ENCODE assay signal across 8 cellular contexts in the genomic region with DNA sequence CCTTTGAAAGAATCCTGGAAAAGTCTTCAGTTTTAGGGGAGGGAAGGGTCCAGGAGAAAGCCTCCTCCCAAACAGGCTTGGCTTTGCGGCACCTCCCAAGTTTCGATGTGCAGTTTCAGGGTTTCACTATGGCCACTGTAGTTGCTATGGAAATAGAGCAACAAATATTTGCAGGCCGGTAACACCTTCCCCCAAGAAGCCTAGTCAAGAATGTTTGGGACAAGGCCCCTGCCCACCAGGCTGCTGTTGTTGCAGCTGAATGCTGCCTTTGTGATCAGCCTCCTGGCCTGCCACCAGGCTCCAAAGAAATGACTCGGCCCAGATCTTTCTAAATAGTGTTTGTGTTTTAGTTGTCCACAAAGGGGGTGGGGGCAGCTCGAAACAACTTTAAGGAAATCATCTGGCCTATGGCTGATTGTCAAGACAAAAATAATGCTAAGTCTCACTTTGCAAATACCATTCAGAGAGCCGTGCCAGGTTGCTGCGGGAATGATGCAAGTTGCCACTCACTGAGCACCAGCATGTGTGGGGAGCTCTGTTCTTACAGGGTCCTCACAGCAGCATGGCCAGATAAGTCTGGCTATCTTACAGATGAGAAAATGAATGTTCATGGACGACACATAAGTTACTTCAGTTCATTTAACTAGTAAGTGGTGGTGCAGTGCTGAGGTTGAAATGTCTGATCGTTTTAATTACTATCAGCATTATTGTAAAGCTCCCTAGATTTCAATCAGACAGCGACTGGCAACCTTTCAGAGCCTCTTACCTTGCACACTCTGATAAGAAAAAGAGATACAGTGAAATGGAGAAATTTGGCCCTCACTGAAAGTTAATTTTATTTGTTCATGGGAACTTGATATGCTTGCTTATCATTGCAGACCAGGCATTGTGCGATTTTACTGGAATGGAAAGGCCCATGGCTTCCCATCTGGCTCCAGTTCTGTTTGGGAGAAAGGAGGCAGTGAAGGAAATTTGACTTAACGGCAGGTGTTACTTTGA.
A peak's percentile ranks its signal among the peaks of the same experiment; 100 is the strongest.
DNase-seq lines count a peak whose midpoint lies in the region; ATAC-seq lines count a peak whose summit lies in the region.

No MANE protein-coding gene starts in this region.

- DNase-seq in DMS153 treated with DMSO at 0.1 percent for 48 hours (lab: John Stamatoyannopoulos, UW; ENCODE audit: unreplicated experiment) (peak; percentile 92), NCI-H748 treated with DMSO at 0.1 percent for 48 hours (lab: John Stamatoyannopoulos, UW) (peak; percentile 91), fibroblast of gingiva (ENCODE audit: low read depth) (peak; percentile 76), occipital lobe (lab: John Stamatoyannopoulos, UW) (peak; percentile 60), NOMO-1 treated with DMSO at 0.1 percent for 48 hours (lab: John Stamatoyannopoulos, UW; ENCODE audit: unreplicated experiment) (no peak)
- DNase-seq in activated CD4-positive, alpha-beta T cell treated with anti-CD3 and anti-CD28 coated beads for 1 hour = no peak

- ATAC-seq in HG03097 (IDR thresholded peaks at IDR 0.05; ENCODE audit: low FRiP score, unreplicated experiment) (no peak), GM21717 (IDR thresholded peaks at IDR 0.05; ENCODE audit: unreplicated experiment) (no peak)

Comparison
In these comparisons a context has a peak if more than half of its experiments do, and no peak if none do; other contexts are left out.
1. DNase-seq: peak in DMS153 treated with DMSO at 0.1 percent for 48 hours (single experiment), NCI-H748 treated with DMSO at 0.1 percent for 48 hours (single experiment), fibroblast of gingiva (single experiment) and occipital lobe (single experiment); none in activated CD4-positive, alpha-beta T cell treated with anti-CD3 and anti-CD28 coated beads for 1 hour (single experiment) and NOMO-1 treated with DMSO at 0.1 percent for 48 hours (single experiment).